ENCODE assay signal across 8 cellular contexts in genomic region chr12:123278150-123278627, GRCh38. TPM values are rescaled to one million over a fixed set of nuclear protein-coding genes. Genes with fewer than 3 reads are reported as not detected.
DNase-seq lines count a peak whose midpoint lies in the region; ATAC-seq and TF ChIP-seq lines count a peak whose summit lies in the region.

No MANE protein-coding gene starts in this region.

- no peaks in the 10 kb centered on the region for H3K27me3 ChIP-seq in upper lobe of left lung
- H3K27me3 ChIP-seq in CD8-positive, alpha-beta T cell (ENCODE audit: insufficient read depth, low read length) = no peaks in the 10 kb centered on the region

- 41 to 53% methylated on average over 2 of the region's 2 CpGs for WGBS in upper lobe of left lung, 2 donors

- H3K4me3 Mint-ChIP-seq in activated B cell treated with CpG ODN at 0.5 μM for 24 hours (no peak overlapping the region), progenitor cell of endocrine pancreas (ENCODE audit: low read depth) (no peak overlapping the region)
- H3K4me3 Mint-ChIP-seq in CD8-positive, alpha-beta T cell = no peak overlapping the region

- no peak overlapping the region for H3K4me3 ChIP-seq in upper lobe of left lung
- H3K4me3 ChIP-seq in CD8-positive, alpha-beta T cell (ENCODE audit: low read depth, low read length) = no peak overlapping the region

- H3K27me3 Mint-ChIP-seq in activated B cell treated with CpG ODN at 0.5 μM for 24 hours = no peaks in the 10 kb centered on the region
- H3K27me3 Mint-ChIP-seq in progenitor cell of endocrine pancreas = no peaks in the 10 kb centered on the region
- H3K27me3 Mint-ChIP-seq in CD8-positive, alpha-beta T cell (ENCODE audit: low read depth) = no peaks in the 10 kb centered on the region

- POLR2A ChIA-PET in activated B cell treated with CpG ODN at 0.5 μM for 24 hours (lab: Charles Lee) = interaction anchor here (0.7 to 1.8 kb wide), 13 partner anchors 9 to 693 kb away, joined by 3 to 10 read pairs (median 7); no protein-coding TSS in a partner anchor
- POLR2A ChIA-PET in CD8-positive, alpha-beta T cell (lab: Charles Lee) = interaction anchor here (0.7 kb wide), 1 partner anchor 884 kb away, joined by 5 read pairs; no protein-coding TSS in a partner anchor

- peak overlapping the region; percentile 70 to 79 for H3K27ac Mint-ChIP-seq in activated naive CD4-positive, alpha-beta T cell treated with anti-CD3 and anti-CD28 coated beads, Interleukin-2, amount 50 U/mL, for 72 hours
- H3K27ac Mint-ChIP-seq in activated B cell treated with CpG ODN at 0.5 μM for 24 hours (peak overlapping the region; percentile 67), progenitor cell of endocrine pancreas (no peak overlapping the region)
- no peak overlapping the region for H3K27ac Mint-ChIP-seq in CD8-positive, alpha-beta T cell

- no peaks in the 10 kb centered on the region for H3K9me3 ChIP-seq in upper lobe of left lung
- H3K9me3 ChIP-seq in CD8-positive, alpha-beta T cell (ENCODE audit: low read length) = no peaks in the 10 kb centered on the region

- intact Hi-C loops in activated B cell treated with CpG ODN at 0.5 μM for 24 hours (cut with micrococcal nuclease) = loop anchor here (2.0 kb wide), 1 partner anchor 87 kb away; the partner anchor contains the start of gene SBNO1
- intact Hi-C loops in CD8-positive, alpha-beta T cell (cut with DNase I, micrococcal nuclease) = no loop called here

- TF ChIP-seq EP300 in upper lobe of left lung (IDR thresholded peaks at IDR 0.05) = no peak

- H3K4me1 ChIP-seq in upper lobe of left lung = peaks cover 0 to 4% (median 0%) of the 10 kb centered on the region in 4 donors
- H3K4me1 ChIP-seq in CD8-positive, alpha-beta T cell (ENCODE audit: insufficient read depth, low read length) = no peaks in the 10 kb centered on the region

- H3K36me3 ChIP-seq in upper lobe of left lung = no peaks in the 10 kb centered on the region
- no peaks in the 10 kb centered on the region for H3K36me3 ChIP-seq in CD8-positive, alpha-beta T cell (ENCODE audit: insufficient read depth, low read length)

- peak overlapping the region; percentile 49 to 61 (median 56) for H3K27ac ChIP-seq in upper lobe of left lung
- H3K27ac ChIP-seq in CD8-positive, alpha-beta T cell (ENCODE audit: low read depth, low read length) = no peak overlapping the region

- H3K36me3 Mint-ChIP-seq in activated naive CD4-positive, alpha-beta T cell treated with anti-CD3 and anti-CD28 coated beads, Interleukin-2, amount 50 U/mL, for 72 hours = no peaks in the 10 kb centered on the region
- H3K36me3 Mint-ChIP-seq in activated B cell treated with CpG ODN at 0.5 μM for 24 hours (ENCODE audit: low read depth) = no peaks in the 10 kb centered on the region
- H3K36me3 Mint-ChIP-seq in progenitor cell of endocrine pancreas (ENCODE audit: insufficient read depth) = no peaks in the 10 kb centered on the region
- H3K36me3 Mint-ChIP-seq in CD8-positive, alpha-beta T cell = no peaks in the 10 kb centered on the region

- peaks cover 7% of the 10 kb centered on the region for H3K4me1 Mint-ChIP-seq in activated B cell treated with CpG ODN at 0.5 μM for 24 hours
- no peaks in the 10 kb centered on the region for H3K4me1 Mint-ChIP-seq in progenitor cell of endocrine pancreas (ENCODE audit: low read depth)
- no peaks in the 10 kb centered on the region for H3K4me1 Mint-ChIP-seq in CD8-positive, alpha-beta T cell (ENCODE audit: low read depth)

- CTCF ChIA-PET in activated B cell treated with CpG ODN at 0.5 μM for 24 hours (lab: Charles Lee) = interaction anchor here (1.1 kb wide), 1 partner anchor 341 kb away, joined by 4 read pairs; no protein-coding TSS in a partner anchor
- CTCF ChIA-PET in CD8-positive, alpha-beta T cell (lab: Charles Lee) = interaction anchor here (0.6 kb wide), 2 partner anchors 19 to 196 kb away, joined by 3 to 4 read pairs; no protein-coding TSS in a partner anchor

- TF ChIP-seq POLR2A in upper lobe of left lung (IDR thresholded peaks at IDR 0.05) = no peak

- TF ChIP-seq CTCF in activated B cell treated with CpG ODN at 0.5 μM for 24 hours (IDR thresholded peaks at IDR 0.05) (no peak), upper lobe of left lung (IDR thresholded peaks at IDR 0.05) (no peak), progenitor cell of endocrine pancreas (IDR thresholded peaks at IDR 0.05; ENCODE audit: unreplicated experiment) (no peak)
- no peak for TF ChIP-seq CTCF in CD8-positive, alpha-beta T cell (IDR thresholded peaks at IDR 0.05)

- peak; percentile 81 to 96 for ATAC-seq in activated naive CD4-positive, alpha-beta T cell treated with anti-CD3 and anti-CD28 coated beads, Interleukin-2, amount 50 U/mL, for 72 hours
- ATAC-seq in HG03103 (IDR thresholded peaks at IDR 0.05; ENCODE audit: low read depth, unreplicated experiment) (peak; percentile 76), activated B cell treated with CpG ODN at 0.5 μM for 24 hours (ENCODE audit: low read depth) (peak; percentile 84), upper lobe of left lung (ENCODE audit: low FRiP score in 2 of 2) (peak in 1 of 2 donors; percentile 67)
- ATAC-seq in CD8-positive, alpha-beta T cell = no peak

- H3K9me3 Mint-ChIP-seq in activated naive CD4-positive, alpha-beta T cell treated with anti-CD3 and anti-CD28 coated beads, Interleukin-2, amount 50 U/mL, for 72 hours = no peaks in the 10 kb centered on the region
- H3K9me3 Mint-ChIP-seq in activated B cell treated with CpG ODN at 0.5 μM for 24 hours (no peaks in the 10 kb centered on the region), progenitor cell of endocrine pancreas (ENCODE audit: low read depth) (no peaks in the 10 kb centered on the region)
- H3K9me3 Mint-ChIP-seq in CD8-positive, alpha-beta T cell = no peaks in the 10 kb centered on the region

- no peak for DNase-seq in activated naive CD4-positive, alpha-beta T cell treated with anti-CD3 and anti-CD28 coated beads, Interleukin-2, amount 50 U/mL, for 72 hours (ENCODE audit: low spot score in 2 of 2)
- DNase-seq in activated naive CD4-positive, alpha-beta T cell treated with Interleukin-2 at 50 U/mL for 16 hours = no peak
- DNase-seq in activated B cell treated with CpG ODN at 0.5 μM for 24 hours (no peak), upper lobe of left lung (no peak), DMS79 treated with DMSO at 0.1 percent for 48 hours (lab: John Stamatoyannopoulos, UW) (no peak), progenitor cell of endocrine pancreas (ENCODE audit: low spot score, unreplicated experiment) (no peak)
- DNase-seq in CD8-positive, alpha-beta T cell = no peak

RNA-seq across cellular contexts. Expression of gene CDK2AP1, which starts 6.5 kb away (rescaled TPM):
- total RNA-seq in activated naive CD4-positive, alpha-beta T cell treated with anti-CD3 and anti-CD28 coated beads, Interleukin-2, amount 50 U/mL, for 72 hours = 10 to 100 TPM; 46.0 to 73.6 TPM
- total RNA-seq in activated B cell treated with CpG ODN at 0.5 μM for 24 hours (9.1 and 11.9 TPM in 2 replicates), upper lobe of left lung (100 to 1,000 TPM in 1 of 6 donors, 10 to 100 TPM in 5; 29.3 to 122 (median 75.4) TPM), progenitor cell of endocrine pancreas (182 and 184 TPM in 2 replicates)
- 1 to 10 TPM; 3.8 to 4.1 TPM for total RNA-seq in CD8-positive, alpha-beta T cell

RNA-seq across cellular contexts. Expression of gene MTRFR, which starts 45.0 kb away (rescaled TPM):
- total RNA-seq in activated naive CD4-positive, alpha-beta T cell treated with anti-CD3 and anti-CD28 coated beads, Interleukin-2, amount 50 U/mL, for 72 hours = 10 to 100 TPM; 30.7 to 46.4 TPM
- total RNA-seq in activated B cell treated with CpG ODN at 0.5 μM for 24 hours = 23.5 and 23.6 TPM in 2 replicates
- 10 to 100 TPM in 4 of 6 donors, 1 to 10 TPM in 2; 9.4 to 27.4 (median 13.6) TPM for total RNA-seq in upper lobe of left lung
- 15.1 and 16.3 TPM in 2 replicates for total RNA-seq in progenitor cell of endocrine pancreas
- total RNA-seq in CD8-positive, alpha-beta T cell = 10 to 100 TPM; 37.7 to 39.4 TPM

RNA-seq across cellular contexts. Expression of gene MPHOSPH9, which starts 45.2 kb away (rescaled TPM):
- total RNA-seq in activated naive CD4-positive, alpha-beta T cell treated with anti-CD3 and anti-CD28 coated beads, Interleukin-2, amount 50 U/mL, for 72 hours = 100 to 1,000 TPM in 1 of 2 donors, 10 to 100 TPM in 1; 99.0 to 148 TPM
- total RNA-seq in activated B cell treated with CpG ODN at 0.5 μM for 24 hours (37.3 and 47.2 TPM in 2 replicates), upper lobe of left lung (10 to 100 TPM; 12.6 to 82.8 (median 17.6) TPM), progenitor cell of endocrine pancreas (36.7 and 39.3 TPM in 2 replicates)
- 10 to 100 TPM; 82.2 to 84.4 TPM for total RNA-seq in CD8-positive, alpha-beta T cell

Comparison
In these comparisons a context has a peak if more than half of its experiments do, and no peak if none do; other contexts are left out.
1. H3K27ac Mint-ChIP-seq: peak in activated naive CD4-positive, alpha-beta T cell treated with anti-CD3 and anti-CD28 coated beads, Interleukin-2, amount 50 U/mL, for 72 hours (2 of 2) and activated B cell treated with CpG ODN at 0.5 μM for 24 hours (single experiment); none in progenitor cell of endocrine pancreas (single experiment) and CD8-positive, alpha-beta T cell (single experiment).